19 cellular contexts compared by ENCODE assay signal in genomic region chr4:84994280-84994679, GRCh38. TPM values are rescaled to one million over a fixed set of nuclear protein-coding genes. Genes with fewer than 3 reads are reported as not detected.
DNase-seq lines count a peak whose midpoint lies in the region; ATAC-seq and TF ChIP-seq lines count a peak whose summit lies in the region.
"Had no signal": no experiment of that assay in that cellular context is flagged by ENCODE, and none has a peak within 500 bp of the region (broad histone marks: within the 10 kb centered on the region; RNA-seq: fewer than 3 reads in every experiment).

No MANE protein-coding gene starts in this region.

- H3K27me3 Mint-ChIP-seq in endodermal cell (ENCODE audit: insufficient read depth), result peaks cover 2% of the 10 kb centered on the region
- H3K27me3 Mint-ChIP-seq: activated naive CD8-positive, alpha-beta T cell had no signal

- intact Hi-C loops in prostate gland (cut with DNase I), result no loop called here

- H3K27me3 ChIP-seq in HUES6 (ENCODE audit: control insufficient read depth, insufficient read depth, low read length) (no peaks in the 10 kb centered on the region), endodermal cell (ENCODE audit: control insufficient read depth, insufficient read depth, low read length, poor library complexity, severe bottlenecking) (no peaks in the 10 kb centered on the region), prostate gland (replicated peaks; ENCODE audit: insufficient read depth) (no peaks in the 10 kb centered on the region)

- H3K36me3 ChIP-seq in HUES6 (ENCODE audit: control insufficient read depth, insufficient read depth, low read length) (no peaks in the 10 kb centered on the region), endodermal cell (ENCODE audit: control insufficient read depth, insufficient read depth, low read length) (no peaks in the 10 kb centered on the region), prostate gland (no peaks in the 10 kb centered on the region)

- H3K36me3 Mint-ChIP-seq in endodermal cell (ENCODE audit: low read depth), result no peaks in the 10 kb centered on the region
- H3K36me3 Mint-ChIP-seq: activated naive CD8-positive, alpha-beta T cell had no signal

- TF ChIP-seq CTCF in AG10803 (conservative IDR thresholded peaks at IDR 0.05; ENCODE audit: low read length) (no peak), endodermal cell (conservative IDR thresholded peaks at IDR 0.05) (no peak), prostate gland (IDR thresholded peaks at IDR 0.05) (no peak)

- peaks cover 26% of the 10 kb centered on the region for H3K4me1 Mint-ChIP-seq in endodermal cell

- H3K9ac ChIP-seq in HUES6 (ENCODE audit: low read length), result peak overlapping the region; percentile 58
- H3K9ac ChIP-seq in endodermal cell (ENCODE audit: extremely low read depth, low read length, poor library complexity, severe bottlenecking), result peak overlapping the region; percentile 53

- no peak for TF ChIP-seq POLR2A in prostate gland (IDR thresholded peaks at IDR 0.05)

- no peak overlapping the region for H3K27ac Mint-ChIP-seq in endodermal cell
- H3K27ac Mint-ChIP-seq: activated naive CD8-positive, alpha-beta T cell had no signal

- H3K4me3 Mint-ChIP-seq in endodermal cell, result peak overlapping the region; percentile 30
- H3K4me3 Mint-ChIP-seq: activated naive CD8-positive, alpha-beta T cell had no signal

- H3K4me3 ChIP-seq in AG10803 (ENCODE audit: low read length) (no peak overlapping the region), HUES6 (ENCODE audit: low read depth, low read length) (peak overlapping the region; percentile 19; the same call in 1 of the 2 replicates), endodermal cell (ENCODE audit: low read length) (no peak overlapping the region), prostate gland (no peak overlapping the region)
- H3K4me3 ChIP-seq: PC-9 had no signal

- H3K4me1 ChIP-seq in HUES6 (ENCODE audit: control insufficient read depth, insufficient read depth, low read length) (peaks cover 7% of the 10 kb centered on the region; the same call in 1 of the 2 replicates), endodermal cell (ENCODE audit: control insufficient read depth, insufficient read depth, low read length) (peaks cover 6% of the 10 kb centered on the region), prostate gland (replicated peaks) (no peaks in the 10 kb centered on the region)

- peak; percentile 11 for DNase-seq in AG10803 (ENCODE audit: low read depth)
- peak; percentile 55 for DNase-seq in endodermal cell
- DNase-seq in islet precursor cell, result peak; percentile 57
- no peak for DNase-seq in prostate gland (ENCODE audit: low spot score)
- no peak for DNase-seq in activated CD4-positive, alpha-beta T cell treated with anti-CD3 and anti-CD28 coated beads, Interleukin-2, amount 50 U/mL, for 48 hours
- DNase-seq: activated CD4-positive, alpha-beta T cell treated with anti-CD3 and anti-CD28 coated beads for 1 hour; AML-193; central memory CD4-positive, alpha-beta T cell; DMS153; NCI-H187 treated with DMSO at 0.1 percent for 48 hours; NCI-H524; PC-9; stimulated activated CD4-positive, alpha-beta T cell treated with anti-CD3 and anti-CD28 coated beads, Interleukin-12 subunit alpha, Interleukin-12 subunit beta, amount 100 ng/mL, for 4 hours; T-helper 1 cell had no signal

- H3K9me3 ChIP-seq in HUES6 (ENCODE audit: control insufficient read depth, insufficient read depth, low read depth, low read length) (no peaks in the 10 kb centered on the region), endodermal cell (ENCODE audit: control insufficient read depth, low read length) (no peaks in the 10 kb centered on the region), prostate gland (no peaks in the 10 kb centered on the region)

- peaks cover 12% of the 10 kb centered on the region for H3K9me3 Mint-ChIP-seq in endodermal cell

- H3K27ac ChIP-seq in HUES6 (ENCODE audit: low read depth, low read length), result 0 out of 2 replicates have a peak overlapping the region, but pooled peaks have one; percentile 2
- H3K27ac ChIP-seq in endodermal cell (ENCODE audit: low read depth, low read length), result peak overlapping the region; percentile 57
- no peak overlapping the region for H3K27ac ChIP-seq in prostate gland
- H3K27ac ChIP-seq: PC-9 had no signal

- 68 to 71% methylated on average over 3 of the region's 3 CpGs for whole genome bisulfite sequencing in endodermal cell (ENCODE audit: insufficient coverage in 1 of 2, insufficient read length in 1 of 2), 2 experiments
- 41% methylated on average over 3 of the region's 3 CpGs for WGBS in prostate gland

- ATAC-seq in GM18861 (IDR thresholded peaks at IDR 0.05; ENCODE audit: unreplicated experiment) (no peak), GM21447 (IDR thresholded peaks at IDR 0.05; ENCODE audit: unreplicated experiment) (no peak)
- ATAC-seq: HCT116 had no signal

RNA-seq across cellular contexts. Expression of gene WDFY3, which starts 27.8 kb away (rescaled TPM):
- 100 to 1,000 TPM in 1 of 2 donors, 10 to 100 TPM in 1; 91.1 to 103 TPM for total RNA-seq in endodermal cell
- polyA plus RNA-seq in endodermal cell (2013, experiment 1 of 2), result 24.9 TPM
- 31.5 TPM for polyA plus RNA-seq in endodermal cell (2013, experiment 2 of 2)
- 100 to 1,000 TPM in 1 of 2 donors, 10 to 100 TPM in 1; 48.1 to 110 TPM for total RNA-seq in prostate gland

Comparison
In these comparisons a context has a peak if more than half of its experiments do, and no peak if none do; other contexts are left out.
1. DNase-seq: peak in AG10803 (single experiment), endodermal cell (single experiment) and islet precursor cell (single experiment); none in prostate gland (single experiment) and activated CD4-positive, alpha-beta T cell treated with anti-CD3 and anti-CD28 coated beads, Interleukin-2, amount 50 U/mL, for 48 hours (0 of 2).
2. H3K27ac ChIP-seq: peak in HUES6 (single experiment) and endodermal cell (single experiment); none in prostate gland (0 of 2).